Comparison of ENCODE assay signal across 1 cellular context in the genomic region with DNA sequence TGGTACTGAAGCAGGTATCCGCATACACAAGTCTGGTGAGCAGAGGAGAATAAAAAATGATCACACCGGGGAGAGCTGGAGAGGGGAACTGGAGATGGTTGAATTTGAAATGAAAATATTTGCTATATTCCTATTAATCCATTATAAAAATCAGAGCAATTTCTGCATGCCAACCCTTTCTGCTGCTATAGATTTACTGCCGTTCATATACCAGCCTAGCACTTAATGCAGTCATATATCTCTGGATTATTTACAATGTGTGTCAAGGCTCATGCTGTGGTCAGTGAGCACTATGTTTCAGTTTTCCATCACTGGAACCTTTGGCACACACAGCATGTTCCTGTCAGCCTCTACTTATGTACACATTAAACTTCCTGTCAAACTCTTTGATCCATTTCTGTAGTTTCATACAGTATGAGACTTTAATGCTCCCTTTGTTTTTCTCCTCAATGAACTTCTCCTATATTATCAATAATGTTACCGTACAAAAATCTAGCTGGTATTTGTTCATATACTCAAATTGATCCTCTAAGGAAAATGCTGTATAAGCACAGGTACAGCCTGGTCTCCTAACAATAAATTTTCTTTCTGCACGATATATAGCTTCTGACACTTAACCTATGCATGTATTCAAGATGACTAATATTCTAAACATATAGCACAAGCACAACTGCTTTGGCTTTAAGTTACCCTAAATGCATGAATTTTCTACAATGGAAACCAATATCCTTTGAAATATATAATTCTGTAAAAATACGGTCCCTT.
TF ChIP-seq lines count a peak whose summit lies in the region.

No MANE protein-coding gene starts in this region.

TF ChIP-seq in HepG2, 621 proteins besides CTCF, POLR2A, EP300 and RAD21 (continued from another document and continues in another):
- TF ChIP-seq, protein P1, sequence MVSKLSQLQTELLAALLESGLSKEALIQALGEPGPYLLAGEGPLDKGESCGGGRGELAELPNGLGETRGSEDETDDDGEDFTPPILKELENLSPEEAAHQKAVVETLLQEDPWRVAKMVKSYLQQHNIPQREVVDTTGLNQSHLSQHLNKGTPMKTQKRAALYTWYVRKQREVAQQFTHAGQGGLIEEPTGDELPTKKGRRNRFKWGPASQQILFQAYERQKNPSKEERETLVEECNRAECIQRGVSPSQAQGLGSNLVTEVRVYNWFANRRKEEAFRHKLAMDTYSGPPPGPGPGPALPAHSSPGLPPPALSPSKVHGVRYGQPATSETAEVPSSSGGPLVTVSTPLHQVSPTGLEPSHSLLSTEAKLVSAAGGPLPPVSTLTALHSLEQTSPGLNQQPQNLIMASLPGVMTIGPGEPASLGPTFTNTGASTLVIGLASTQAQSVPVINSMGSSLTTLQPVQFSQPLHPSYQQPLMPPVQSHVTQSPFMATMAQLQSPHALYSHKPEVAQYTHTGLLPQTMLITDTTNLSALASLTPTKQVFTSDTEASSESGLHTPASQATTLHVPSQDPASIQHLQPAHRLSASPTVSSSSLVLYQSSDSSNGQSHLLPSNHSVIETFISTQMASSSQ (IDR thresholded peaks at IDR 0.05; ENCODE audit: low read depth), result peak; percentile 42; the same call in 1 of the 2 replicates
- TF ChIP-seq, protein P1 (CRISPR knock-in tag; IDR thresholded peaks at IDR 0.05; ENCODE audit: borderline replicate concordance), result no peak
- TF ChIP-seq ZBTB38 (CRISPR knock-in tag; IDR thresholded peaks at IDR 0.05), result no peak
- no peak for TF ChIP-seq ZIK1 (CRISPR knock-in tag; IDR thresholded peaks at IDR 0.05; ENCODE audit: borderline replicate concordance, low read depth)
- TF ChIP-seq ZNF510 (CRISPR knock-in tag; IDR thresholded peaks at IDR 0.05; ENCODE audit: low read depth), result no peak
- TF ChIP-seq, protein P2, sequence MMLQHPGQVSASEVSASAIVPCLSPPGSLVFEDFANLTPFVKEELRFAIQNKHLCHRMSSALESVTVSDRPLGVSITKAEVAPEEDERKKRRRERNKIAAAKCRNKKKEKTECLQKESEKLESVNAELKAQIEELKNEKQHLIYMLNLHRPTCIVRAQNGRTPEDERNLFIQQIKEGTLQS (CRISPR knock-in tag; IDR thresholded peaks at IDR 0.05), result no peak; the same call in 1 of the 2 replicates
- no peak for TF ChIP-seq KDM5A (IDR thresholded peaks at IDR 0.05; ENCODE audit: borderline replicate concordance, low read length)
- TF ChIP-seq DPF2 (CRISPR knock-in tag; IDR thresholded peaks at IDR 0.05; ENCODE audit: borderline replicate concordance, low read depth), result peak; percentile 84
- TF ChIP-seq, protein P3, sequence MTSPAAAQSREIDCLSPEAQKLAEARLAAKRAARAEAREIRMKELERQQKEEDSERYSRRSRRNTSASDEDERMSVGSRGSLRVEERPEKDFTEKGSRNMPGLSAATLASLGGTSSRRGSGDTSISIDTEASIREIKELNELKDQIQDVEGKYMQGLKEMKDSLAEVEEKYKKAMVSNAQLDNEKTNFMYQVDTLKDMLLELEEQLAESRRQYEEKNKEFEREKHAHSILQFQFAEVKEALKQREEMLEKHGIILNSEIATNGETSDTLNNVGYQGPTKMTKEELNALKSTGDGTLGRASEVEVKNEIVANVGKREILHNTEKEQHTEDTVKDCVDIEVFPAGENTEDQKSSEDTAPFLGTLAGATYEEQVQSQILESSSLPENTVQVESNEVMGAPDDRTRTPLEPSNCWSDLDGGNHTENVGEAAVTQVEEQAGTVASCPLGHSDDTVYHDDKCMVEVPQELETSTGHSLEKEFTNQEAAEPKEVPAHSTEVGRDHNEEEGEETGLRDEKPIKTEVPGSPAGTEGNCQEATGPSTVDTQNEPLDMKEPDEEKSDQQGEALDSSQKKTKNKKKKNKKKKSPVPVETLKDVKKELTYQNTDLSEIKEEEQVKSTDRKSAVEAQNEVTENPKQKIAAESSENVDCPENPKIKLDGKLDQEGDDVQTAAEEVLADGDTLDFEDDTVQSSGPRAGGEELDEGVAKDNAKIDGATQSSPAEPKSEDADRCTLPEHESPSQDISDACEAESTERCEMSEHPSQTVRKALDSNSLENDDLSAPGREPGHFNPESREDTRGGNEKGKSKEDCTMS (CRISPR knock-in tag; conservative IDR thresholded peaks at IDR 0.05), result no peak
- TF ChIP-seq BCL6 (CRISPR knock-in tag; IDR thresholded peaks at IDR 0.05), result peak; percentile 76
- TF ChIP-seq ATM (IDR thresholded peaks at IDR 0.05; ENCODE audit: borderline replicate concordance), result no peak
- no peak for TF ChIP-seq ZNF264 (CRISPR knock-in tag; IDR thresholded peaks at IDR 0.05)
- TF ChIP-seq MEIS2 (CRISPR knock-in tag; IDR thresholded peaks at IDR 0.05), result peak; percentile 90
- TF ChIP-seq PHB2 (IDR thresholded peaks at IDR 0.05; ENCODE audit: partially characterized antibody), result no peak
- peak; percentile 98 for TF ChIP-seq RXRB (CRISPR knock-in tag; IDR thresholded peaks at IDR 0.05; ENCODE audit: borderline replicate concordance)
- TF ChIP-seq FOSL2 (CRISPR knock-in tag; IDR thresholded peaks at IDR 0.05), result peak; percentile 75; the same call in 1 of the 2 replicates
- TF ChIP-seq ZKSCAN8 (CRISPR knock-in tag; IDR thresholded peaks at IDR 0.05; ENCODE audit: borderline replicate concordance), result peak; percentile 80; the same call in 1 of the 2 replicates
- TF ChIP-seq, protein P4, sequence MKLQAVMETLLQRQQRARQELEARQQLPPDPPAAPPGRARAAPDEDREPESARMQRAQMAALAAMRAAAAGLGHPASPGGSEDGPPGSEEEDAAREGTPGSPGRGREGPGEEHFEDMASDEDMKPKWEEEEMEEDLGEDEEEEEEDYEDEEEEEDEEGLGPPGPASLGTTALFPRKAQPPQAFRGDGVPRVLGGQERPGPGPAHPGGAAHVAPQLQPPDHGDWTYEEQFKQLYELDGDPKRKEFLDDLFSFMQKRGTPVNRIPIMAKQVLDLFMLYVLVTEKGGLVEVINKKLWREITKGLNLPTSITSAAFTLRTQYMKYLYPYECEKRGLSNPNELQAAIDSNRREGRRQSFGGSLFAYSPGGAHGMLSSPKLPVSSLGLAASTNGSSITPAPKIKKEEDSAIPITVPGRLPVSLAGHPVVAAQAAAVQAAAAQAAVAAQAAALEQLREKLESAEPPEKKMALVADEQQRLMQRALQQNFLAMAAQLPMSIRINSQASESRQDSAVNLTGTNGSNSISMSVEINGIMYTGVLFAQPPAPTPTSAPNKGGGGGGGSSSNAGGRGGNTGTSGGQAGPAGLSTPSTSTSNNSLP (IDR thresholded peaks at IDR 0.05; ENCODE audit: low read depth, low read length), result peak; percentile 77; the same call in 1 of the 2 replicates
- TF ChIP-seq, protein P5, sequence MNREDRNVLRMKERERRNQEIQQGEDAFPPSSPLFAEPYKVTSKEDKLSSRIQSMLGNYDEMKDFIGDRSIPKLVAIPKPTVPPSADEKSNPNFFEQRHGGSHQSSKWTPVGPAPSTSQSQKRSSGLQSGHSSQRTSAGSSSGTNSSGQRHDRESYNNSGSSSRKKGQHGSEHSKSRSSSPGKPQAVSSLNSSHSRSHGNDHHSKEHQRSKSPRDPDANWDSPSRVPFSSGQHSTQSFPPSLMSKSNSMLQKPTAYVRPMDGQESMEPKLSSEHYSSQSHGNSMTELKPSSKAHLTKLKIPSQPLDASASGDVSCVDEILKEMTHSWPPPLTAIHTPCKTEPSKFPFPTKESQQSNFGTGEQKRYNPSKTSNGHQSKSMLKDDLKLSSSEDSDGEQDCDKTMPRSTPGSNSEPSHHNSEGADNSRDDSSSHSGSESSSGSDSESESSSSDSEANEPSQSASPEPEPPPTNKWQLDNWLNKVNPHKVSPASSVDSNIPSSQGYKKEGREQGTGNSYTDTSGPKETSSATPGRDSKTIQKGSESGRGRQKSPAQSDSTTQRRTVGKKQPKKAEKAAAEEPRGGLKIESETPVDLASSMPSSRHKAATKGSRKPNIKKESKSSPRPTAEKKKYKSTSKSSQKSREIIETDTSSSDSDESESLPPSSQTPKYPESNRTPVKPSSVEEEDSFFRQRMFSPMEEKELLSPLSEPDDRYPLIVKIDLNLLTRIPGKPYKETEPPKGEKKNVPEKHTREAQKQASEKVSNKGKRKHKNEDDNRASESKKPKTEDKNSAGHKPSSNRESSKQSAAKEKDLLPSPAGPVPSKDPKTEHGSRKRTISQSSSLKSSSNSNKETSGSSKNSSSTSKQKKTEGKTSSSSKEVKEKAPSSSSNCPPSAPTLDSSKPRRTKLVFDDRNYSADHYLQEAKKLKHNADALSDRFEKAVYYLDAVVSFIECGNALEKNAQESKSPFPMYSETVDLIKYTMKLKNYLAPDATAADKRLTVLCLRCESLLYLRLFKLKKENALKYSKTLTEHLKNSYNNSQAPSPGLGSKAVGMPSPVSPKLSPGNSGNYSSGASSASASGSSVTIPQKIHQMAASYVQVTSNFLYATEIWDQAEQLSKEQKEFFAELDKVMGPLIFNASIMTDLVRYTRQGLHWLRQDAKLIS (CRISPR knock-in tag; IDR thresholded peaks at IDR 0.05), result no peak
- no peak for TF ChIP-seq MAF1 (CRISPR knock-in tag; IDR thresholded peaks at IDR 0.05; ENCODE audit: borderline replicate concordance)
- no peak for TF ChIP-seq MBNL3 (CRISPR knock-in tag; conservative IDR thresholded peaks at IDR 0.05)
- TF ChIP-seq, protein P6, sequence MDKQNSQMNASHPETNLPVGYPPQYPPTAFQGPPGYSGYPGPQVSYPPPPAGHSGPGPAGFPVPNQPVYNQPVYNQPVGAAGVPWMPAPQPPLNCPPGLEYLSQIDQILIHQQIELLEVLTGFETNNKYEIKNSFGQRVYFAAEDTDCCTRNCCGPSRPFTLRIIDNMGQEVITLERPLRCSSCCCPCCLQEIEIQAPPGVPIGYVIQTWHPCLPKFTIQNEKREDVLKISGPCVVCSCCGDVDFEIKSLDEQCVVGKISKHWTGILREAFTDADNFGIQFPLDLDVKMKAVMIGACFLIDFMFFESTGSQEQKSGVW (CRISPR knock-in tag; IDR thresholded peaks at IDR 0.05; ENCODE audit: borderline replicate concordance), result no peak; the same call in 1 of the 2 replicates
- no peak for TF ChIP-seq MED8 (CRISPR knock-in tag; IDR thresholded peaks at IDR 0.05; ENCODE audit: insufficient replicate concordance)
- TF ChIP-seq, protein P7, sequence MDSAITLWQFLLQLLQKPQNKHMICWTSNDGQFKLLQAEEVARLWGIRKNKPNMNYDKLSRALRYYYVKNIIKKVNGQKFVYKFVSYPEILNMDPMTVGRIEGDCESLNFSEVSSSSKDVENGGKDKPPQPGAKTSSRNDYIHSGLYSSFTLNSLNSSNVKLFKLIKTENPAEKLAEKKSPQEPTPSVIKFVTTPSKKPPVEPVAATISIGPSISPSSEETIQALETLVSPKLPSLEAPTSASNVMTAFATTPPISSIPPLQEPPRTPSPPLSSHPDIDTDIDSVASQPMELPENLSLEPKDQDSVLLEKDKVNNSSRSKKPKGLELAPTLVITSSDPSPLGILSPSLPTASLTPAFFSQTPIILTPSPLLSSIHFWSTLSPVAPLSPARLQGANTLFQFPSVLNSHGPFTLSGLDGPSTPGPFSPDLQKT (CRISPR knock-in tag; IDR thresholded peaks at IDR 0.05; ENCODE audit: borderline replicate concordance), result no peak
- no peak for TF ChIP-seq ZFP36L2 (CRISPR knock-in tag; IDR thresholded peaks at IDR 0.05)
- TF ChIP-seq CBFB (CRISPR knock-in tag; IDR thresholded peaks at IDR 0.05), result 0 out of 2 replicates have a peak, but pooled peaks have one; percentile 55
- TF ChIP-seq PCBP1 (IDR thresholded peaks at IDR 0.05; ENCODE audit: borderline replicate concordance, low read depth, low read length), result no peak
- TF ChIP-seq, protein P8, sequence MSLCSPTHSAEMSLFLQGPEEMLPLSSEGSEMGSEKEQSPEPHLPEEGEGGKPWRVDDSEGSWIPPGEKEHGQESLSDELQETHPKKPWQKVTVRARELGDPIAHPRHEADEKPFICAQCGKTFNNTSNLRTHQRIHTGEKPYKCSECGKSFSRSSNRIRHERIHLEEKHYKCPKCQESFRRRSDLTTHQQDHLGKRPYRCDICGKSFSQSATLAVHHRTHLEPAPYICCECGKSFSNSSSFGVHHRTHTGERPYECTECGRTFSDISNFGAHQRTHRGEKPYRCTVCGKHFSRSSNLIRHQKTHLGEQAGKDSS (CRISPR knock-in tag; IDR thresholded peaks at IDR 0.05; ENCODE audit: borderline replicate concordance, low read depth), result peak; percentile 62; the same call in 1 of the 2 replicates
- TF ChIP-seq, protein P9, sequence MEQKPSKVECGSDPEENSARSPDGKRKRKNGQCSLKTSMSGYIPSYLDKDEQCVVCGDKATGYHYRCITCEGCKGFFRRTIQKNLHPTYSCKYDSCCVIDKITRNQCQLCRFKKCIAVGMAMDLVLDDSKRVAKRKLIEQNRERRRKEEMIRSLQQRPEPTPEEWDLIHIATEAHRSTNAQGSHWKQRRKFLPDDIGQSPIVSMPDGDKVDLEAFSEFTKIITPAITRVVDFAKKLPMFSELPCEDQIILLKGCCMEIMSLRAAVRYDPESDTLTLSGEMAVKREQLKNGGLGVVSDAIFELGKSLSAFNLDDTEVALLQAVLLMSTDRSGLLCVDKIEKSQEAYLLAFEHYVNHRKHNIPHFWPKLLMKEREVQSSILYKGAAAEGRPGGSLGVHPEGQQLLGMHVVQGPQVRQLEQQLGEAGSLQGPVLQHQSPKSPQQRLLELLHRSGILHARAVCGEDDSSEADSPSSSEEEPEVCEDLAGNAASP (CRISPR knock-in tag; IDR thresholded peaks at IDR 0.05; ENCODE audit: borderline replicate concordance), result peak; percentile 40; the same call in 1 of the 2 replicates
- TF ChIP-seq GATA4 (IDR thresholded peaks at IDR 0.05; ENCODE audit: borderline replicate concordance, low read depth), result peak; percentile 66; the same call in 1 of the 2 replicates
- peak; percentile 80 for TF ChIP-seq TARDBP (CRISPR knock-in tag; IDR thresholded peaks at IDR 0.05)
- no peak for TF ChIP-seq ZNF3 (CRISPR knock-in tag; IDR thresholded peaks at IDR 0.05)
- TF ChIP-seq NFIB (CRISPR knock-in tag; IDR thresholded peaks at IDR 0.05; ENCODE audit: borderline replicate concordance), result no peak
- TF ChIP-seq SIX1 (CRISPR knock-in tag; IDR thresholded peaks at IDR 0.05; ENCODE audit: borderline replicate concordance), result peak; percentile 72; the same call in 1 of the 2 replicates
- TF ChIP-seq PAF1 (CRISPR knock-in tag; IDR thresholded peaks at IDR 0.05), result no peak
- TF ChIP-seq STAT5B (CRISPR knock-in tag; IDR thresholded peaks at IDR 0.05), result no peak
